1 cellular context compared by ENCODE assay signal in the genomic region with DNA sequence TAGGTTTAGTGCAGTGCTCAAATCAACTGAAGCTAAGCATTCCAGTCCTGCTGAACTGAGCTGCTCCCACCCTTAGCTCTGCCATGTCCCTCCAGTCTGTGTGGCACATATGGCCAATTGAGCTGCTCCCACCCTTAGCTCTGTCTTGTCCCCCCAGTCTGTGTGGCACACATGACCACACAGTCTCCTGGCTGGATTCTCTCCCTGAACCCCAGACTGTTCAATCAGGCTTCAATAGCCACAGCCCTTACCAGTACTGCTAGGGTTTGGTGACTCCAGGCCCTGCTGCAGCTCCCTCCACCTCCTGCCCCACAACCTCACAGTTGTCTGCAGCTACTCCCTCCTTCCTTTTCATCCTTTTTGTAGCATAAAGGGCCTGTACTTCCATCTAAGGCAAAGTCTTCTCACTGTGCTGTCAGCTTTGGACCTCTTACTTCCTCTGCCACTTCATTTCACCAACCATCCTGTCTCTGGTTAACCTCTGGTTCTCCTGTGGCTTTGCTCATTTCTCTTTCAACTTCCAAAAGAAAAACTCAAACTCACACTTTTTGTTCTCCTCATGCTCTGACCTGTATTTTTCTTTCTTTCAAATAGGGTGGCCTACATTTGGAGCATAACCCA.
TF ChIP-seq lines count a peak whose summit lies in the region.

No MANE protein-coding gene starts in this region.

TF ChIP-seq in IMR-90, 13 proteins besides CTCF, POLR2A, EP300 and RAD21 (continued from another document):
- TF ChIP-seq, protein P1, sequence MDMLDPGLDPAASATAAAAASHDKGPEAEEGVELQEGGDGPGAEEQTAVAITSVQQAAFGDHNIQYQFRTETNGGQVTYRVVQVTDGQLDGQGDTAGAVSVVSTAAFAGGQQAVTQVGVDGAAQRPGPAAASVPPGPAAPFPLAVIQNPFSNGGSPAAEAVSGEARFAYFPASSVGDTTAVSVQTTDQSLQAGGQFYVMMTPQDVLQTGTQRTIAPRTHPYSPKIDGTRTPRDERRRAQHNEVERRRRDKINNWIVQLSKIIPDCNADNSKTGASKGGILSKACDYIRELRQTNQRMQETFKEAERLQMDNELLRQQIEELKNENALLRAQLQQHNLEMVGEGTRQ (IDR thresholded peaks at IDR 0.05; ENCODE audit: low read depth, low read length), result no peak
- TF ChIP-seq BHLHE40 (IDR thresholded peaks at IDR 0.05; ENCODE audit: low read depth, low read length), result no peak
- TF ChIP-seq, protein P2, sequence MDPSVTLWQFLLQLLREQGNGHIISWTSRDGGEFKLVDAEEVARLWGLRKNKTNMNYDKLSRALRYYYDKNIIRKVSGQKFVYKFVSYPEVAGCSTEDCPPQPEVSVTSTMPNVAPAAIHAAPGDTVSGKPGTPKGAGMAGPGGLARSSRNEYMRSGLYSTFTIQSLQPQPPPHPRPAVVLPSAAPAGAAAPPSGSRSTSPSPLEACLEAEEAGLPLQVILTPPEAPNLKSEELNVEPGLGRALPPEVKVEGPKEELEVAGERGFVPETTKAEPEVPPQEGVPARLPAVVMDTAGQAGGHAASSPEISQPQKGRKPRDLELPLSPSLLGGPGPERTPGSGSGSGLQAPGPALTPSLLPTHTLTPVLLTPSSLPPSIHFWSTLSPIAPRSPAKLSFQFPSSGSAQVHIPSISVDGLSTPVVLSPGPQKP (IDR thresholded peaks at IDR 0.05; ENCODE audit: borderline replicate concordance, low read depth, low read length), result no peak
